ENCODE assay signal across 1 cellular context in the genomic region with DNA sequence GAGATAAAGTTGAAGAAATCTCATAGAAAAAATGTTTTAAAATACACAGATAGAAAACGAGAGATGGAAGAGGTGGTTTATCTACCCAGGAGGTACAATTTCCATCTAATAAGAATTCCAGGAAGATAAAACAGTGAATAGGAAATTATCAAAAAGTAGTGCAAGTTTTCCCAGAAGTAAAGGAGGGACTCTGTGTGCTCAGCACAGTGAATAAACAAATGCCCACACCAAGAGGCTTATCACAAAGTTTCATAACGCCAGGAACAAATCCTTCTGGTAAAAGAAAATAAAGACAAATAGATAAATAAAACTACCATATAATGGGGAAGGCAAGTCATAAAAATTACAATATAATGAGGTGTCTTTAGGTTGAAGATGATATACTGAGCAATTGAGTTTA.
TF ChIP-seq lines count a peak whose summit lies in the region.

No MANE protein-coding gene starts in this region.

TF ChIP-seq in endothelial cell of umbilical vein, 7 proteins besides CTCF, POLR2A, EP300 and RAD21 (continued from another document):
- TF ChIP-seq GATA2 (IDR thresholded peaks at IDR 0.05; ENCODE audit: insufficient read depth, insufficient read length, low read depth, low read length): no peak
